17 cellular contexts compared by ENCODE assay signal in the genomic region with DNA sequence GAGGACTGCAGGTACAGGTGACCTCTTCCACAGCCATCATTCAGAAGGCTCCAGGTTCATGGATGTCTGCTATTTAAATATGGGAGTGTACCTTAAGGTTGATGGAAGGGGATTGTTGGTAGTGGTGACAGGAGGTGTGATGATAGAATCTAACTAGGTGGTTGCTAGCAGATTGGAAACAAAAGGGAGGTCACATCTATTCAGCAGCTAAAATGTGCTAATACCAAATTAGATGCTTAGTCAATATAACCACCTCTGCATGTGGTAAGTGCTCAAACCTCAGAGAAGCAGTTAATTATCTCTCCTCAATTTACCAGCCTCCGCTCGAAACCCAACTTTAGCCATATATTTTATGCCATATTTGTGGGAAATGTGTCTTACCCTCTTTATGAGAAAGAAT.
"Had no signal": no experiment of that assay in that cellular context is flagged by ENCODE, and none has a peak within 500 bp of the region (broad histone marks: within the 10 kb centered on the region; RNA-seq: fewer than 3 reads in every experiment).

No MANE protein-coding gene starts in this region.

- H3K36me3 Mint-ChIP-seq: naive thymus-derived CD4-positive, alpha-beta T cell; stimulated activated effector memory CD8-positive, alpha-beta T cell treated with anti-CD3 and anti-CD28 coated beads, Interleukin-12 subunit alpha, Interleukin-12 subunit beta, amount 100 ng/mL, for 72 hours had no signal

- H3K4me1 Mint-ChIP-seq: stimulated activated effector memory CD8-positive, alpha-beta T cell treated with anti-CD3 and anti-CD28 coated beads, Interleukin-12 subunit alpha, Interleukin-12 subunit beta, amount 100 ng/mL, for 72 hours had no signal

- H3K9me3 Mint-ChIP-seq: naive thymus-derived CD4-positive, alpha-beta T cell; stimulated activated effector memory CD8-positive, alpha-beta T cell treated with anti-CD3 and anti-CD28 coated beads, Interleukin-12 subunit alpha, Interleukin-12 subunit beta, amount 100 ng/mL, for 72 hours; stimulated activated naive CD8-positive, alpha-beta T cell treated with anti-CD3 and anti-CD28 coated beads, Interleukin-15, Interleukin-2, amounts not matched to agents 100 ng/mL and 50 ng/mL, for 24 hours had no signal

- DNase-seq: effector CD4-positive, alpha-beta T cell; foreskin melanocyte; head of caudate nucleus; kidney; left cardiac atrium; left ventricle myocardium inferior; lower lobe of right lung; mesenchymal stem cell; naive thymus-derived CD4-positive, alpha-beta T cell; nephron progenitor cell; right lobe of liver; stimulated activated CD4-positive, alpha-beta T cell treated with anti-CD3 and anti-CD28 coated beads, Interleukin-4, amount 100 ng/mL, for 1 hour; stimulated activated CD8-positive, alpha-beta memory T cell treated with anti-CD3 and anti-CD28 coated beads, Interleukin-4, amount 100 ng/mL, for 48 hours; testis; upper lobe of right lung had no signal

- ATAC-seq: left cardiac atrium; lower lobe of right lung; naive thymus-derived CD4-positive, alpha-beta T cell; right lobe of liver; stimulated activated effector memory CD8-positive, alpha-beta T cell treated with anti-CD3 and anti-CD28 coated beads, Interleukin-12 subunit alpha, Interleukin-12 subunit beta, amount 100 ng/mL, for 72 hours; upper lobe of right lung had no signal

- H3K27ac Mint-ChIP-seq: naive thymus-derived CD4-positive, alpha-beta T cell; nephron progenitor cell; stimulated activated effector memory CD8-positive, alpha-beta T cell treated with anti-CD3 and anti-CD28 coated beads, Interleukin-12 subunit alpha, Interleukin-12 subunit beta, amount 100 ng/mL, for 72 hours; stimulated activated naive CD8-positive, alpha-beta T cell treated with anti-CD3 and anti-CD28 coated beads, Interleukin-15, Interleukin-2, amounts not matched to agents 100 ng/mL and 50 ng/mL, for 24 hours had no signal

- H3K27me3 Mint-ChIP-seq: stimulated activated naive CD8-positive, alpha-beta T cell treated with anti-CD3 and anti-CD28 coated beads, Interleukin-15, Interleukin-2, amounts not matched to agents 100 ng/mL and 50 ng/mL, for 24 hours had no signal

- H3K4me3 Mint-ChIP-seq: naive thymus-derived CD4-positive, alpha-beta T cell; nephron progenitor cell; stimulated activated effector memory CD8-positive, alpha-beta T cell treated with anti-CD3 and anti-CD28 coated beads, Interleukin-12 subunit alpha, Interleukin-12 subunit beta, amount 100 ng/mL, for 72 hours; stimulated activated naive CD8-positive, alpha-beta T cell treated with anti-CD3 and anti-CD28 coated beads, Interleukin-15, Interleukin-2, amounts not matched to agents 100 ng/mL and 50 ng/mL, for 24 hours had no signal
